ENCODE assay signal across 23 cellular contexts in the genomic region with DNA sequence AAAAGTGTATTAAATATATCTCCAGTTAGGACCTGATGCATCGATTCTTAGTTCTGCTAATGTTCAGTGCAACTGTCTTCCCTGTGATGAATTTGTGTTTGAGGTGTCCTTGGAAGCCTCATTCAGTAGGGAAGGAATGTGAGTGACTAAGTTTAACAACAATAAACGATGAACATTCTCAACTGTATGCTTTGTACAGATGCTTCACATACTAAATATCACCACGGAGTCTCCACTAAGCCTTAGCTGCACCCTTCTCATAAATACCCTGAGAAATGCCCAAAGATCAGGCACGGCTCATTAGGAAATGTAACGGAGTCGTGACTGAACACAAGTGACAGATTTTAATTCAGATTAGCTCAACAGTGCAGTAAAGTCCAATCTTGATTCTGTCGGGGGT. TPM values are rescaled to one million over a fixed set of nuclear protein-coding genes. Genes with fewer than 3 reads are reported as not detected.
DNase-seq lines count a peak whose midpoint lies in the region; ATAC-seq and TF ChIP-seq lines count a peak whose summit lies in the region.
"Had no signal": no experiment of that assay in that cellular context is flagged by ENCODE, and none has a peak within 500 bp of the region (broad histone marks: within the 10 kb centered on the region; RNA-seq: fewer than 3 reads in every experiment).

No MANE protein-coding gene starts in this region.

- H3K4me1 Mint-ChIP-seq in activated CD8-positive, alpha-beta memory T cell treated with anti-CD3 and anti-CD28 coated beads, Interleukin-2, amount 10 ng/mL, durations not matched to agents 7 days and 5 days, result no peaks in the 10 kb centered on the region
- no peaks in the 10 kb centered on the region for H3K4me1 Mint-ChIP-seq in activated T-helper 17 cell treated with anti-CD3 and anti-CD28 coated beads, Interleukin-2, amount 50 U/mL, for 72 hours
- H3K4me1 Mint-ChIP-seq: central memory CD8-positive, alpha-beta T cell had no signal

- POLR2A ChIA-PET in BJ (lab: Charles Lee) (no interaction called here), PC-3 (lab: Charles Lee; ENCODE audit: unreplicated experiment) (no interaction called here)

- TF ChIP-seq CTCF in BJ (IDR thresholded peaks at IDR 0.05; ENCODE audit: insufficient read depth, low read depth, low read length), result no peak
- no peak for TF ChIP-seq CTCF in PC-3 (conservative IDR thresholded peaks at IDR 0.05; ENCODE audit: low read depth, low read length)
- no peak for TF ChIP-seq CTCF in choroid plexus epithelial cell (conservative IDR thresholded peaks at IDR 0.05; ENCODE audit: low read depth, low read length)

- no peak overlapping the region for H3K9ac ChIP-seq in PC-3 (ENCODE audit: low read length)

- intact Hi-C loops in PC-3 (cut with micrococcal nuclease), result no loop called here

- ATAC-seq in PC-3 (no peak), HG03565 (IDR thresholded peaks at IDR 0.05; ENCODE audit: unreplicated experiment) (no peak), HG03460 (IDR thresholded peaks at IDR 0.05; ENCODE audit: unreplicated experiment) (no peak)
- no peak for ATAC-seq in activated CD8-positive, alpha-beta memory T cell treated with anti-CD3 and anti-CD28 coated beads, Interleukin-2, amount 10 ng/mL, durations not matched to agents 7 days and 5 days
- ATAC-seq in activated T-helper 17 cell treated with anti-CD3 and anti-CD28 coated beads, Interleukin-2, amount 50 U/mL, for 72 hours (replicated peaks), result no peak
- ATAC-seq: effector memory CD8-positive, alpha-beta T cell; foreskin keratinocyte; left colon had no signal

- no peak overlapping the region for H2AFZ ChIP-seq in PC-3 (ENCODE audit: low read length)

- H3K79me2 ChIP-seq in PC-3 (ENCODE audit: low read length), result no peaks in the 10 kb centered on the region

- H3K9me3 Mint-ChIP-seq in activated CD8-positive, alpha-beta memory T cell treated with anti-CD3 and anti-CD28 coated beads, Interleukin-2, amount 10 ng/mL, durations not matched to agents 7 days and 5 days (ENCODE audit: low read depth), result no peaks in the 10 kb centered on the region
- H3K9me3 Mint-ChIP-seq in activated T-helper 17 cell treated with anti-CD3 and anti-CD28 coated beads, Interleukin-2, amount 50 U/mL, for 72 hours, result no peaks in the 10 kb centered on the region
- H3K9me3 Mint-ChIP-seq: activated B cell treated with CpG ODN at 0.5 μM for 24 hours; central memory CD8-positive, alpha-beta T cell; effector memory CD8-positive, alpha-beta T cell; H9 had no signal

- no peaks in the 10 kb centered on the region for H3K9me2 ChIP-seq in PC-3 (replicated peaks; ENCODE audit: low read length)

- no peaks in the 10 kb centered on the region for H3F3A ChIP-seq in PC-3 (ENCODE audit: low read length, unreplicated experiment)

- DNase-seq in BJ (ENCODE audit: low read depth) (peak; percentile 62), PC-3 (peak; percentile 10), choroid plexus epithelial cell (ENCODE audit: low read depth) (peak; percentile 69), non-pigmented ciliary epithelial cell (ENCODE audit: low read depth) (peak; percentile 68)
- DNase-seq in activated CD8-positive, alpha-beta memory T cell treated with anti-CD3 and anti-CD28 coated beads, Interleukin-2, amount 10 ng/mL, durations not matched to agents 7 days and 5 days, result no peak
- DNase-seq: activated B cell treated with CpG ODN at 0.5 μM for 24 hours; C1 segment of cervical spinal cord; effector memory CD8-positive, alpha-beta T cell; foreskin keratinocyte; H9; left colon; NCI-H1694; small intestine had no signal

- no peaks in the 10 kb centered on the region for H4K20me1 ChIP-seq in PC-3 (ENCODE audit: low read length)

- no peaks in the 10 kb centered on the region for H3K36me3 Mint-ChIP-seq in activated CD8-positive, alpha-beta memory T cell treated with anti-CD3 and anti-CD28 coated beads, Interleukin-2, amount 10 ng/mL, durations not matched to agents 7 days and 5 days
- no peaks in the 10 kb centered on the region for H3K36me3 Mint-ChIP-seq in activated T-helper 17 cell treated with anti-CD3 and anti-CD28 coated beads, Interleukin-2, amount 50 U/mL, for 72 hours (ENCODE audit: low read depth)

- H3K4me2 ChIP-seq in PC-3 (ENCODE audit: low read length), result no peak overlapping the region

- H3K4me3 ChIP-seq in BJ (ENCODE audit: low read depth, low read length) (no peak overlapping the region), PC-3 (ENCODE audit: low read length) (no peak overlapping the region), choroid plexus epithelial cell (ENCODE audit: low read depth, low read length) (no peak overlapping the region)

- no peaks in the 10 kb centered on the region for H3K27me3 Mint-ChIP-seq in activated CD8-positive, alpha-beta memory T cell treated with anti-CD3 and anti-CD28 coated beads, Interleukin-2, amount 10 ng/mL, durations not matched to agents 7 days and 5 days
- H3K27me3 Mint-ChIP-seq in activated T-helper 17 cell treated with anti-CD3 and anti-CD28 coated beads, Interleukin-2, amount 50 U/mL, for 72 hours, result no peaks in the 10 kb centered on the region
- H3K27me3 Mint-ChIP-seq: activated B cell treated with CpG ODN at 0.5 μM for 24 hours; central memory CD8-positive, alpha-beta T cell had no signal

- no TSS peak for BruUV-seq in PC-3 (replicated peaks; lab: Mats Ljungman, UMichigan)

- no peaks in the 10 kb centered on the region for H3K36me3 ChIP-seq in BJ (ENCODE audit: control insufficient read depth, insufficient read depth, low read length)
- H3K36me3 ChIP-seq in PC-3 (ENCODE audit: low read depth, low read length), result no peaks in the 10 kb centered on the region

- H3K4me3 Mint-ChIP-seq in activated CD8-positive, alpha-beta memory T cell treated with anti-CD3 and anti-CD28 coated beads, Interleukin-2, amount 10 ng/mL, durations not matched to agents 7 days and 5 days, result no peak overlapping the region
- no peak overlapping the region for H3K4me3 Mint-ChIP-seq in activated T-helper 17 cell treated with anti-CD3 and anti-CD28 coated beads, Interleukin-2, amount 50 U/mL, for 72 hours
- H3K4me3 Mint-ChIP-seq: activated B cell treated with CpG ODN at 0.5 μM for 24 hours; central memory CD8-positive, alpha-beta T cell; effector memory CD8-positive, alpha-beta T cell; H9 had no signal

- H3K9me3 ChIP-seq in PC-3 (ENCODE audit: low read length), result no peaks in the 10 kb centered on the region

- H3K27ac ChIP-seq in PC-3 (ENCODE audit: low read length), result no peak overlapping the region
- H3K27ac ChIP-seq: foreskin keratinocyte, RWPE1 had no signal

- H3K27ac Mint-ChIP-seq in activated CD8-positive, alpha-beta memory T cell treated with anti-CD3 and anti-CD28 coated beads, Interleukin-2, amount 10 ng/mL, durations not matched to agents 7 days and 5 days, result no peak overlapping the region
- H3K27ac Mint-ChIP-seq in activated T-helper 17 cell treated with anti-CD3 and anti-CD28 coated beads, Interleukin-2, amount 50 U/mL, for 72 hours, result no peak overlapping the region
- H3K27ac Mint-ChIP-seq: activated B cell treated with CpG ODN at 0.5 μM for 24 hours; effector memory CD8-positive, alpha-beta T cell; H9 had no signal

- no peaks in the 10 kb centered on the region for H3K27me3 ChIP-seq in BJ (ENCODE audit: control insufficient read depth, insufficient read depth, low read length)
- no peaks in the 10 kb centered on the region for H3K27me3 ChIP-seq in PC-3 (ENCODE audit: low read length)
- H3K27me3 ChIP-seq: foreskin keratinocyte had no signal

- CTCF ChIA-PET in BJ (lab: Yijun Ruan, JAX), result interaction anchor here (1.0 to 1.4 kb wide), 2 partner anchors 24 to 33 kb away, joined by 3 to 5 read pairs; no protein-coding TSS in a partner anchor
- CTCF ChIA-PET in PC-3 (lab: Charles Lee), result no interaction called here
- CTCF ChIA-PET in activated CD8-positive, alpha-beta memory T cell treated with anti-CD3 and anti-CD28 coated beads, Interleukin-2, amount 10 ng/mL, durations not matched to agents 7 days and 5 days (lab: Charles Lee), result no interaction called here

- no peaks in the 10 kb centered on the region for H3K4me1 ChIP-seq in PC-3 (ENCODE audit: insufficient read depth, low read length)
- H3K4me1 ChIP-seq: foreskin keratinocyte had no signal

RNA-seq across cellular contexts. Expression of a gene that starts 24.4 kb away (rescaled TPM):
- polyA plus RNA-seq in BJ (2011; rRNA removed), result 92.2 and 126 TPM in 2 replicates
- polyA minus RNA-seq in BJ (2011; rRNA and poly(A)+ RNA removed), result 131 and 204 TPM in 2 replicates
- total RNA-seq in PC-3 (2014; rRNA removed), result 44.0 and 56.3 TPM in 2 replicates
- 10 to 100 TPM; 56.4 to 94.9 TPM for total RNA-seq in activated CD8-positive, alpha-beta memory T cell treated with anti-CD3 and anti-CD28 coated beads, Interleukin-2, amount 10 ng/mL, durations not matched to agents 7 days and 5 days
- 10 to 100 TPM; 68.7 to 79.8 TPM for total RNA-seq in activated T-helper 17 cell treated with anti-CD3 and anti-CD28 coated beads, Interleukin-2, amount 50 U/mL, for 72 hours

RNA-seq across cellular contexts. Expression of a gene that starts 59.9 kb away (rescaled TPM):
- polyA plus RNA-seq in BJ (2011; rRNA removed), result not detected in 2 replicates
- polyA minus RNA-seq in BJ (2011; rRNA and poly(A)+ RNA removed), result not detected in 2 replicates
- not detected in 2 replicates for total RNA-seq in PC-3 (2014; rRNA removed)
- total RNA-seq in activated CD8-positive, alpha-beta memory T cell treated with anti-CD3 and anti-CD28 coated beads, Interleukin-2, amount 10 ng/mL, durations not matched to agents 7 days and 5 days, result not detected
- not detected for total RNA-seq in activated T-helper 17 cell treated with anti-CD3 and anti-CD28 coated beads, Interleukin-2, amount 50 U/mL, for 72 hours
- total RNA-seq: activated B cell treated with CpG ODN at 0.5 μM for 24 hours; foreskin keratinocyte; H9; HT-29; left colon; mononuclear cell; osteocyte; T-helper 1 cell treated with Interleukin-12 subunit alpha and Interleukin-12 subunit beta and Interleukin-4 antibody, amounts not matched to agents 30 ng/mL and 1 ng/mL, for 36 hours; temporal lobe had no signal
- polyA plus RNA-seq: foreskin keratinocyte, small intestine had no signal
